23 cellular contexts compared by ENCODE assay signal in the genomic region with DNA sequence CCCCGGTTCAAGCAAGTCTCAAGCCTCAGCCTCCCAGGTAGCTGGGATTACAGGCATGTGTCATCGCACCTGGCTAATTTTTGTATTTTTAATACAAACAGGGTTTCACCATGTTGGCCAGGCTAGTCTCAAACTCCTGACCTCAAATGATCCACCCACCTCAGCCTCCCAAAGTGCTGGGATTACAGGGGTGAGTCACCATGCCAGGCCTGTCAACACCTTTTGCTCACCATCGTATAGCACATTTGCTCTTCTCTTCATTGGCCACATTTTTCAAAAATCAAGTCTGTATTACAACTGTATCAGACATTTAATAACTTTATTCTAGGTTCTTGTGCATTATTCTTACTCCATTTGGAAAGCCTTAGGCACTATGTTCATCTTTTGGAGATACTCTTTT. TPM values are rescaled to one million over a fixed set of nuclear protein-coding genes. Genes with fewer than 3 reads are reported as not detected.
DNase-seq lines count a peak whose midpoint lies in the region; ATAC-seq and TF ChIP-seq lines count a peak whose summit lies in the region.
"Had no signal": no experiment of that assay in that cellular context is flagged by ENCODE, and none has a peak within 500 bp of the region (broad histone marks: within the 10 kb centered on the region; RNA-seq: fewer than 3 reads in every experiment).

No MANE protein-coding gene starts in this region.

- no peaks in the 10 kb centered on the region for H3K9me2 ChIP-seq in SK-N-SH

- no peak overlapping the region for H3K27ac Mint-ChIP-seq in type B pancreatic cell
- H3K27ac Mint-ChIP-seq: CD4-positive, CD25-positive, alpha-beta regulatory T cell; natural killer cell treated with Interleukin-12 subunit alpha and Interleukin-12 subunit beta and Interleukin-15 and Interleukin-18, amount 100 ng/mL, for 72 hours; stimulated activated naive B cell treated with anti-CD40 and anti-IgM and Interleukin-4, amounts not matched to agents 10 μg/mL and 1 μg/mL and 100 μg/mL, for 72 hours had no signal

- H3K79me2 ChIP-seq in SK-N-SH (ENCODE audit: insufficient read depth) = peaks cover 89% of the 10 kb centered on the region

- no peak overlapping the region for H2AFZ ChIP-seq in SK-N-SH (ENCODE audit: low read depth)

- CTCF ChIA-PET in SK-N-SH (lab: Yijun Ruan, JAX) = no interaction called here

- no peak for TF ChIP-seq EP300 in SK-N-SH (IDR thresholded peaks at IDR 0.05; ENCODE audit: borderline replicate concordance in 1 of 2, low read depth in 1 of 2, low read length in 1 of 2)

- no peaks in the 10 kb centered on the region for H3K9me3 ChIP-seq in SK-N-SH
- H3K9me3 ChIP-seq: body of pancreas, Peyer's patch, upper lobe of left lung had no signal

- TF ChIP-seq CTCF in SK-N-SH (IDR thresholded peaks at IDR 0.05) (no peak), choroid plexus epithelial cell (conservative IDR thresholded peaks at IDR 0.05; ENCODE audit: low read depth, low read length) (no peak), type B pancreatic cell (conservative IDR thresholded peaks at IDR 0.05) (no peak)

- H3K4me1 ChIP-seq in SK-N-SH (ENCODE audit: control insufficient read depth in 1 of 2, insufficient read depth in 2 of 2, low read depth in 1 of 2, low read length in 1 of 2) = peaks cover 4 to 42% of the 10 kb centered on the region in 2 experiments; a peak in 3 of 4 replicates
- H3K4me1 ChIP-seq: Peyer's patch had no signal

- H3K27me3 ChIP-seq in SK-N-SH (ENCODE audit: insufficient read depth) = no peaks in the 10 kb centered on the region
- H3K27me3 ChIP-seq: body of pancreas, Peyer's patch, upper lobe of left lung had no signal

- POLR2A ChIA-PET in SK-N-SH (lab: Yijun Ruan, JAX) = no interaction called here

- peak overlapping the region; percentile 33 for H3K4me3 Mint-ChIP-seq in type B pancreatic cell
- H3K4me3 Mint-ChIP-seq: CD4-positive, CD25-positive, alpha-beta regulatory T cell; natural killer cell treated with Interleukin-12 subunit alpha and Interleukin-12 subunit beta and Interleukin-15 and Interleukin-18, amount 100 ng/mL, for 72 hours; stimulated activated naive B cell treated with anti-CD40 and anti-IgM and Interleukin-4, amounts not matched to agents 10 μg/mL and 1 μg/mL and 100 μg/mL, for 72 hours had no signal

- H4K20me1 ChIP-seq in SK-N-SH (ENCODE audit: insufficient read depth) = peaks cover 7% of the 10 kb centered on the region

- no peak for TF ChIP-seq RAD21 in SK-N-SH (IDR thresholded peaks at IDR 0.05; ENCODE audit: low read length)

- no peaks in the 10 kb centered on the region for H3K9me3 Mint-ChIP-seq in type B pancreatic cell

- peaks cover 31% of the 10 kb centered on the region for H3K27me3 Mint-ChIP-seq in type B pancreatic cell

- WGBS in SK-N-SH (ENCODE audit: low lambda C conversion rate) = 69% methylated on average over 3 of the region's 3 CpGs

- no peak overlapping the region for H3K9ac ChIP-seq in SK-N-SH

- ATAC-seq in SK-N-SH treated with all-trans-retinoic acid at 6 μM for 48 hours (no peak), HG03439 (IDR thresholded peaks at IDR 0.05; ENCODE audit: unreplicated experiment) (no peak), HG03025 (IDR thresholded peaks at IDR 0.05; ENCODE audit: low FRiP score, unreplicated experiment) (no peak)
- ATAC-seq: body of pancreas; HepG2; natural killer cell treated with Interleukin-12 subunit alpha and Interleukin-12 subunit beta and Interleukin-15 and Interleukin-18, amount 100 ng/mL, for 72 hours; stimulated activated naive B cell treated with anti-CD40 and anti-IgM and Interleukin-4, amounts not matched to agents 10 μg/mL and 1 μg/mL and 100 μg/mL, for 72 hours had no signal

- no peak for DNase-seq in SK-N-SH
- DNase-seq in M059J (ENCODE audit: low read depth) = peak; percentile 47
- peak; percentile 49 for DNase-seq in choroid plexus epithelial cell (ENCODE audit: low read depth)
- no peak for DNase-seq in type B pancreatic cell (ENCODE audit: extremely low spot score, unreplicated experiment)
- DNase-seq in UCSD-AML1 (lab: John Stamatoyannopoulos, UW; ENCODE audit: unreplicated experiment) = no peak
- DNase-seq: 8988T; activated CD4-positive, alpha-beta T cell treated with anti-CD3 and anti-CD28 coated beads, Interleukin-2, amount 50 U/mL, for 48 hours; activated naive CD4-positive, alpha-beta T cell treated with Interleukin-2 at 50 U/mL for 16 hours; body of pancreas; Calu3; CD4-positive, CD25-positive, alpha-beta regulatory T cell; DND-41; mammary epithelial cell; NCI-H1048; Peyer's patch; SHP77 treated with DMSO at 0.1 percent for 48 hours; stimulated activated naive B cell treated with anti-CD40 and anti-IgM and Interleukin-4, amounts not matched to agents 10 μg/mL and 1 μg/mL and 100 μg/mL, for 72 hours; upper lobe of left lung had no signal

- peaks cover 7% of the 10 kb centered on the region for H3K4me1 Mint-ChIP-seq in type B pancreatic cell (ENCODE audit: unreplicated experiment)

- peak overlapping the region in 1 of 2 experiments; percentile 90; a peak in 1 of 4 replicates for H3K27ac ChIP-seq in SK-N-SH (ENCODE audit: low read depth in 2 of 2, low read length in 1 of 2)
- H3K27ac ChIP-seq: Peyer's patch had no signal

- peaks cover 0 to 4% of the 10 kb centered on the region in 2 experiments for H3K36me3 ChIP-seq in SK-N-SH (replicated peaks in 1 of 2; ENCODE audit: control insufficient read depth in 1 of 2, insufficient read depth in 2 of 2, low read length in 1 of 2)
- H3K36me3 ChIP-seq: Peyer's patch, upper lobe of left lung had no signal

- no peak overlapping the region for H3K4me2 ChIP-seq in SK-N-SH

- H3K4me3 ChIP-seq in SK-N-SH (ENCODE audit: low read depth in 2 of 2, low read length in 1 of 2) = no peak overlapping the region
- no peak overlapping the region for H3K4me3 ChIP-seq in choroid plexus epithelial cell (ENCODE audit: low read depth, low read length)
- H3K4me3 ChIP-seq: body of pancreas, Peyer's patch, upper lobe of left lung had no signal

- H3F3A ChIP-seq in SK-N-SH (replicated peaks; ENCODE audit: insufficient read depth) = peaks cover 38% of the 10 kb centered on the region

- H3K36me3 Mint-ChIP-seq in type B pancreatic cell = peaks cover 36% of the 10 kb centered on the region
- H3K36me3 Mint-ChIP-seq: CD4-positive, CD25-positive, alpha-beta regulatory T cell had no signal

TF ChIP-seq in SK-N-SH, 30 proteins besides CTCF, POLR2A, EP300 and RAD21 (continues in another document):
- TF ChIP-seq IRF3 (IDR thresholded peaks at IDR 0.05; ENCODE audit: low read depth, low read length) (no peak), NFIC (IDR thresholded peaks at IDR 0.05; ENCODE audit: borderline replicate concordance) (no peak), POLR2AphosphoS5 (IDR thresholded peaks at IDR 0.05; ENCODE audit: low read depth, low read length) (no peak), PBX3 (IDR thresholded peaks at IDR 0.05) (peak; percentile 41; the same call in 1 of the 2 replicates), FOXM1 (IDR thresholded peaks at IDR 0.05; ENCODE audit: low read depth) (no peak), NRF1 (IDR thresholded peaks at IDR 0.05; ENCODE audit: low read depth, low read length) (no peak)

TF ChIP-seq in SK-N-SH treated with all-trans-retinoic acid at 6 μM for 48 hours, 23 proteins besides CTCF, POLR2A, EP300 and RAD21 (continues in another document):
- no peak for TF ChIP-seq POU6F1 (CRISPR knock-in tag; IDR thresholded peaks at IDR 0.05; ENCODE audit: borderline replicate concordance, low read depth)
- TF ChIP-seq ISL1 (CRISPR knock-in tag; IDR thresholded peaks at IDR 0.05) = no peak
- no peak for TF ChIP-seq RARB (CRISPR knock-in tag; IDR thresholded peaks at IDR 0.05)
- TF ChIP-seq CSRNP3 (CRISPR knock-in tag; IDR thresholded peaks at IDR 0.05) = no peak
- no peak for TF ChIP-seq CSDC2 (CRISPR knock-in tag; IDR thresholded peaks at IDR 0.05)
- no peak for TF ChIP-seq ESRRG (CRISPR knock-in tag; IDR thresholded peaks at IDR 0.05)

RNA-seq across cellular contexts. Expression of gene BCAT1, which starts 50.3 kb away (rescaled TPM):
- 7.7 and 9.1 TPM in 2 replicates for polyA plus RNA-seq in SK-N-SH (2012; rRNA removed)
- 12.2 and 12.4 TPM in 2 replicates for polyA plus RNA-seq in SK-N-SH (2012; cell fraction: cytosol; rRNA removed)
- 7.0 and 12.2 TPM in 2 replicates for polyA plus RNA-seq in SK-N-SH (2012; cell fraction: nucleus; rRNA removed)
- total RNA-seq in M059J (2014; rRNA removed; shearing (Covaris generic)) = 31.2 and 33.7 TPM in 2 replicates
- total RNA-seq in type B pancreatic cell (ENCODE audit: low replicate concordance) = 153 and 573 TPM in 2 replicates

Comparison
In these comparisons a context has a peak if more than half of its experiments do, and no peak if none do; other contexts are left out.
1. DNase-seq: peak in M059J (single experiment) and choroid plexus epithelial cell (single experiment); none in SK-N-SH (single experiment), type B pancreatic cell (single experiment) and UCSD-AML1 (single experiment).